Comparison of ENCODE assay signal across 1 cellular context in genomic region chr19:38868551-38868950, GRCh38.
TF ChIP-seq lines count a peak whose summit lies in the region.

No MANE protein-coding gene starts in this region.

TF ChIP-seq in HEK293, 187 proteins besides CTCF, POLR2A, EP300 and RAD21 (continued from another document):
- TF ChIP-seq PBX3 (CRISPR knock-in tag; IDR thresholded peaks at IDR 0.05) (no peak), ZSCAN18 (tag by site-specific recombination; IDR thresholded peaks at IDR 0.05) (no peak), FEZF1 (tag by site-specific recombination; IDR thresholded peaks at IDR 0.05) (no peak), HOXA7 (CRISPR knock-in tag; IDR thresholded peaks at IDR 0.05; ENCODE audit: borderline replicate concordance) (no peak), ZNF335 (tag by site-specific recombination; conservative IDR thresholded peaks at IDR 0.05) (peak; percentile 40; the same call in 1 of the 2 replicates), ZNF571 (tag by site-specific recombination; IDR thresholded peaks at IDR 0.05) (no peak), ZNF664 (tag by site-specific recombination; IDR thresholded peaks at IDR 0.05) (no peak), ZNF623 (tag by site-specific recombination; IDR thresholded peaks at IDR 0.05) (peak; percentile 96), EGR2 (tag by site-specific recombination; IDR thresholded peaks at IDR 0.05; ENCODE audit: low read depth) (no peak), ZNF341 (tag by site-specific recombination; IDR thresholded peaks at IDR 0.05; ENCODE audit: low read depth) (peak; percentile 97)
